In genomic region chr6:96917098-96917497, GRCh38 we compare ENCODE assay signal across 21 cellular contexts. TPM values are rescaled to one million over a fixed set of nuclear protein-coding genes. Genes with fewer than 3 reads are reported as not detected.
A peak's percentile ranks its signal among the peaks of the same experiment; 100 is the strongest.
DNase-seq lines count a peak whose midpoint lies in the region; ATAC-seq, FAIRE-seq and TF ChIP-seq lines count a peak whose summit lies in the region.
"Had no signal": no experiment of that assay in that cellular context is flagged by ENCODE, and none has a peak within 500 bp of the region (broad histone marks: within the 10 kb centered on the region; RNA-seq: fewer than 3 reads in every experiment).

No MANE protein-coding gene starts in this region.

- H3K27me3 Mint-ChIP-seq in CD8-positive, alpha-beta T cell (ENCODE audit: low read depth), result peaks cover 15% of the 10 kb centered on the region

- intact Hi-C loops in GM12878 (cut with micrococcal nuclease; ENCODE audit: unreplicated experiment), result no loop called here
- intact Hi-C loops in CD8-positive, alpha-beta T cell (cut with DNase I, micrococcal nuclease), result no loop called here

- ATAC-seq in GM12878 (no peak), GM19455 (IDR thresholded peaks at IDR 0.05; ENCODE audit: unreplicated experiment) (no peak), HG03469 (IDR thresholded peaks at IDR 0.05; ENCODE audit: unreplicated experiment) (no peak), HG03457 (IDR thresholded peaks at IDR 0.05; ENCODE audit: unreplicated experiment) (no peak)
- no peak for ATAC-seq in CD8-positive, alpha-beta T cell

- no peaks in the 10 kb centered on the region for H3K36me3 Mint-ChIP-seq in CD8-positive, alpha-beta T cell

- H3K27ac Mint-ChIP-seq in CD8-positive, alpha-beta T cell, result no peak overlapping the region

- H3K4me1 ChIP-seq in GM12878 (ENCODE audit: control insufficient read depth, insufficient read depth, low read length), result 0 out of 2 replicates have a peak, but pooled peaks cover 2% of the 10 kb centered on the region
- H3K4me1 ChIP-seq in CD8-positive, alpha-beta T cell (ENCODE audit: insufficient read depth, low read length), result peaks cover 8% of the 10 kb centered on the region

- no peak for TF ChIP-seq POLR2A in GM12891 (IDR thresholded peaks at IDR 0.05; ENCODE audit: low read depth, low read length)
- no peak for TF ChIP-seq POLR2A in NB4 (IDR thresholded peaks at IDR 0.05; ENCODE audit: extremely low read depth, insufficient read length)
- TF ChIP-seq POLR2A in GM12878 (IDR thresholded peaks at IDR 0.05; ENCODE audit: low read depth, low read length), result no peak

- H3K27me3 ChIP-seq in GM12878 (replicated peaks in 1 of 2; ENCODE audit: control insufficient read depth in 2 of 2, insufficient read depth in 2 of 2, low read length in 1 of 2), result peaks cover 0 to under 1% of the 10 kb centered on the region in 2 experiments; a peak in 1 of 4 replicates
- no peaks in the 10 kb centered on the region for H3K27me3 ChIP-seq in CD8-positive, alpha-beta T cell (ENCODE audit: insufficient read depth, low read length)

- H3K4me3 Mint-ChIP-seq in CD8-positive, alpha-beta T cell, result no peak overlapping the region

- H4K20me1 ChIP-seq in GM12878 (ENCODE audit: control insufficient read depth, insufficient read depth), result no peaks in the 10 kb centered on the region

- no peaks in the 10 kb centered on the region for H3K9me3 Mint-ChIP-seq in CD8-positive, alpha-beta T cell

- no TSS peak for BruUV-seq in GM12878 (replicated peaks; lab: Mats Ljungman, UMichigan)

- RAD21 ChIA-PET in GM12878 (lab: Charles Lee; ENCODE audit: unreplicated experiment), result no interaction called here

- POLR2A ChIA-PET in GM12878 (lab: Charles Lee), result no interaction called here
- POLR2A ChIA-PET in CD8-positive, alpha-beta T cell (lab: Charles Lee), result no interaction called here

- no peak overlapping the region for H3K4me2 ChIP-seq in GM12878 (ENCODE audit: control insufficient read depth, insufficient read depth)
- H3K4me2 ChIP-seq: SK-N-SH had no signal

- no peak overlapping the region for H2AFZ ChIP-seq in GM12878 (ENCODE audit: control insufficient read depth, low read depth, low read length)

- in situ Hi-C loops in GM12878 (cut with MboI), result no loop called here

- no peak for TF ChIP-seq EP300 in GM12878 (IDR thresholded peaks at IDR 0.05; ENCODE audit: borderline replicate concordance in 1 of 2, control insufficient read depth in 1 of 2, low read depth in 2 of 2, low read length in 2 of 2)

- no peak overlapping the region for H3K4me3 ChIP-seq in NB4 (ENCODE audit: low read depth, low read length)
- no peak overlapping the region for H3K4me3 ChIP-seq in GM12878
- H3K4me3 ChIP-seq in CD8-positive, alpha-beta T cell (ENCODE audit: low read depth, low read length), result no peak overlapping the region

- CTCF ChIA-PET in GM12878 (lab: Yijun Ruan, JAX), result interaction anchor here (1.5 kb wide), 1 partner anchor 108 kb away, joined by 3 read pairs; no protein-coding TSS in a partner anchor
- CTCF ChIA-PET in CD8-positive, alpha-beta T cell (lab: Charles Lee), result interaction anchor here (0.7 kb wide), 1 partner anchor 11 kb away, joined by 3 read pairs; no protein-coding TSS in a partner anchor

- peaks cover 7% of the 10 kb centered on the region for H3K4me1 Mint-ChIP-seq in CD8-positive, alpha-beta T cell (ENCODE audit: low read depth)

- H3K36me3 ChIP-seq in GM12878 (ENCODE audit: control insufficient read depth in 2 of 2, insufficient read depth in 2 of 2, low read length in 1 of 2), result no peaks in the 10 kb centered on the region
- no peaks in the 10 kb centered on the region for H3K36me3 ChIP-seq in CD8-positive, alpha-beta T cell (ENCODE audit: insufficient read depth, low read length)

- TF ChIP-seq CTCF in NB4 (IDR thresholded peaks at IDR 0.05; ENCODE audit: low read depth, low read length) (no peak), GM12878 (IDR thresholded peaks at IDR 0.05 in 2 of 3, conservative IDR thresholded peaks at IDR 0.05 in 1 of 3; ENCODE audit: control insufficient read depth in 2 of 3, extremely low read depth in 1 of 3, insufficient read depth in 1 of 3, low read depth in 3 of 3, low read length in 3 of 3) (no peak)
- no peak for TF ChIP-seq CTCF in CD8-positive, alpha-beta T cell (IDR thresholded peaks at IDR 0.05)

- SMC1A ChIA-PET in GM12878 (lab: Charles Lee; ENCODE audit: uncharacterized antibody, unreplicated experiment), result interaction anchor here (1.4 kb wide), 1 partner anchor 10 kb away, joined by 3 read pairs; no protein-coding TSS in a partner anchor

- WGBS in GM12878 (ENCODE audit: insufficient coverage, insufficient replicate concordance, low lambda C conversion rate, missing lambda C conversion rate), result 62% methylated on average over 1 of the region's 1 CpG

- peak; percentile 56 for FAIRE-seq in GM12891 (lab: Jason Lieb, UNC)
- no peak for FAIRE-seq in GM12878 (lab: Jason Lieb, UNC)
- FAIRE-seq: G401.6, GM18507 had no signal

- no peak for TF ChIP-seq RAD21 in GM12878 (IDR thresholded peaks at IDR 0.05; ENCODE audit: insufficient read depth, low read depth, low read length)

- DNase-seq in GM12891 (ENCODE audit: insufficient read length, low spot score) (no peak), NB4 (ENCODE audit: low read depth) (peak; percentile 68), SKM-1 (lab: John Stamatoyannopoulos, UW; ENCODE audit: unreplicated experiment) (peak; percentile 84), GM12878 (ENCODE audit: low read depth, low spot score) (no peak)
- no peak for DNase-seq in CD8-positive, alpha-beta T cell
- DNase-seq: C1 segment of cervical spinal cord, DND-41, Karpas-422, NCI-H1417 treated with DMSO at 0.1 percent for 48 hours, NCI-H187 treated with DMSO at 0.1 percent for 48 hours, NCI-H2227 treated with DMSO at 0.1 percent for 48 hours, NCI-H510A treated with DMSO at 0.1 percent for 48 hours, Right ventricle myocardium superior, SK-N-SH, T1000 had no signal

- no peaks in the 10 kb centered on the region for H3K79me2 ChIP-seq in GM12878 (ENCODE audit: control insufficient read depth, insufficient read depth, low read length)

- no peak overlapping the region for H3K27ac ChIP-seq in GM12878 (ENCODE audit: control insufficient read depth, insufficient read depth)
- no peak overlapping the region for H3K27ac ChIP-seq in CD8-positive, alpha-beta T cell (ENCODE audit: low read depth, low read length)
- H3K27ac ChIP-seq: HL-60 had no signal

- H3K9ac ChIP-seq in GM12878 (ENCODE audit: control insufficient read depth, insufficient read depth, low read length), result no peak overlapping the region
- H3K9ac ChIP-seq: SK-N-SH had no signal

- no peaks in the 10 kb centered on the region for H3K9me3 ChIP-seq in GM12878 (replicated peaks; ENCODE audit: control insufficient read depth, insufficient read depth, low read length)
- H3K9me3 ChIP-seq in CD8-positive, alpha-beta T cell (ENCODE audit: low read length), result no peaks in the 10 kb centered on the region
- H3K9me3 ChIP-seq: SK-N-SH had no signal

TF ChIP-seq in GM12891, 5 proteins besides CTCF, POLR2A, EP300 and RAD21 (continues in another document):
- TF ChIP-seq PAX5 (IDR thresholded peaks at IDR 0.05; ENCODE audit: insufficient read depth, low read length, severe bottlenecking), result no peak
- no peak for TF ChIP-seq POLR2AphosphoS5 (IDR thresholded peaks at IDR 0.05; ENCODE audit: low read depth, low read length)
- no peak for TF ChIP-seq POU2F2 (IDR thresholded peaks at IDR 0.05; ENCODE audit: low read depth, low read length)

TF ChIP-seq in GM12878, 131 proteins besides CTCF, POLR2A, EP300 and RAD21 (continues in another document):
- TF ChIP-seq TAF1 (IDR thresholded peaks at IDR 0.05; ENCODE audit: borderline replicate concordance, low read depth, low read length), result no peak
- TF ChIP-seq CREB1 (IDR thresholded peaks at IDR 0.05; ENCODE audit: low read depth), result no peak
- no peak for TF ChIP-seq ETV6 (conservative IDR thresholded peaks at IDR 0.05 in 1 of 2, IDR thresholded peaks at IDR 0.05 in 1 of 2; ENCODE audit: borderline replicate concordance in 1 of 2, low read depth in 1 of 2)

RNA-seq across cellular contexts. Expression of gene KLHL32, which starts 7.4 kb away (rescaled TPM):
- 0.04 TPM for polyA plus RNA-seq in GM12891 (2012; ENCODE audit: low read depth, missing spikeins)
- 0.29 TPM in 2 replicates for total RNA-seq in GM12878 (2013; cell fraction: nucleolus; rRNA removed)
- total RNA-seq in GM12878 (2014; rRNA removed) (0.05 and 0.06 TPM in 2 replicates), GM12878 (2014; rRNA removed; fragmentation: Illumina TruSeq; extraction: Trizol) (0.05 TPM in 1 of 2 replicates, not detected in the other), GM12878 (2021) (not detected in 2 replicates)
- 0.12 TPM for polyA plus RNA-seq in GM12878 (2011; ENCODE audit: low read depth)
- polyA plus RNA-seq in GM12878 (2011; rRNA removed) (0.45 and 1.1 TPM in 2 replicates), GM12878 (2014; fragmentation: Illumina TruSeq; extraction: Trizol) (0.03 TPM in 1 of 2 replicates, not detected in the other), GM12878 (2014; fragmentation: Nextera tagmentation; extraction: Ambion mirVana) (under 1 TPM in 1 of 2 experiments, not detected in 1; 0.04 TPM), GM12878 (2014; rRNA removed) (not detected in 2 replicates), GM12878 (2016; fragmentation: Nextera tagmentation; extraction: Ambion mirVana) (under 1 TPM; 0.11 to 0.16 TPM)
- 0.55 and 0.64 TPM in 2 replicates for polyA plus RNA-seq in GM12878 (2011; cell fraction: cytosol; rRNA removed)
- polyA plus RNA-seq in GM12878 (2011; cell fraction: nucleus; rRNA removed), result 0.72 and 0.75 TPM in 2 replicates
- polyA plus RNA-seq in GM12878 (2012), result 0.11 and 0.18 TPM in 2 replicates
- polyA minus RNA-seq in GM12878 (2011; rRNA and poly(A)+ RNA removed), result 0.37 and 0.88 TPM in 2 replicates
- 0.83 TPM in 1 of 2 replicates, not detected in the other for polyA minus RNA-seq in GM12878 (2011; cell fraction: cytosol; rRNA and poly(A)+ RNA removed)
- polyA minus RNA-seq in GM12878 (2011; cell fraction: nucleus; rRNA and poly(A)+ RNA removed), result 1.2 and 1.3 TPM in 2 replicates
- 1 to 10 TPM; 1.5 to 2.0 TPM for total RNA-seq in CD8-positive, alpha-beta T cell

RNA-seq across cellular contexts. Expression of gene NDUFAF4, which starts 19.4 kb away (rescaled TPM):
- polyA plus RNA-seq in GM12891 (2012; ENCODE audit: low read depth, missing spikeins), result 27.2 TPM
- total RNA-seq in GM12878 (2013; cell fraction: nucleolus; rRNA removed), result 5.1 and 6.3 TPM in 2 replicates
- total RNA-seq in GM12878 (2014; rRNA removed), result 26.9 and 39.9 TPM in 2 replicates
- total RNA-seq in GM12878 (2014; rRNA removed; fragmentation: Illumina TruSeq; extraction: Trizol), result 43.6 and 45.1 TPM in 2 replicates
- total RNA-seq in GM12878 (2021), result 51.2 and 57.6 TPM in 2 replicates
- polyA plus RNA-seq in GM12878 (2011; ENCODE audit: low read depth), result 9.6 TPM
- polyA plus RNA-seq in GM12878 (2011; rRNA removed), result 96.3 and 152 TPM in 2 replicates
- polyA plus RNA-seq in GM12878 (2011; cell fraction: cytosol; rRNA removed), result 23.1 and 29.1 TPM in 2 replicates
- 15.4 and 18.8 TPM in 2 replicates for polyA plus RNA-seq in GM12878 (2011; cell fraction: nucleus; rRNA removed)
- 25.3 and 26.6 TPM in 2 replicates for polyA plus RNA-seq in GM12878 (2012)
- polyA plus RNA-seq in GM12878 (2014; fragmentation: Illumina TruSeq; extraction: Trizol), result 49.8 and 59.2 TPM in 2 replicates
- 100 to 1,000 TPM; 181 to 187 TPM for polyA plus RNA-seq in GM12878 (2014; fragmentation: Nextera tagmentation; extraction: Ambion mirVana)
- polyA plus RNA-seq in GM12878 (2014; rRNA removed), result 25.8 and 38.4 TPM in 2 replicates
- polyA plus RNA-seq in GM12878 (2016; fragmentation: Nextera tagmentation; extraction: Ambion mirVana), result 100 to 1,000 TPM; 172 to 188 TPM
- polyA minus RNA-seq in GM12878 (2011; rRNA and poly(A)+ RNA removed), result 11.1 and 16.5 TPM in 2 replicates
- 11.3 and 16.7 TPM in 2 replicates for polyA minus RNA-seq in GM12878 (2011; cell fraction: cytosol; rRNA and poly(A)+ RNA removed)
- 2.4 and 3.5 TPM in 2 replicates for polyA minus RNA-seq in GM12878 (2011; cell fraction: nucleus; rRNA and poly(A)+ RNA removed)
- 10 to 100 TPM; 31.6 to 34.4 TPM for total RNA-seq in CD8-positive, alpha-beta T cell

Comparison
In these comparisons a context has a peak if more than half of its experiments do, and no peak if none do; other contexts are left out.
1. DNase-seq: peak in NB4 (single experiment) and SKM-1 (single experiment); none in GM12891 (single experiment), GM12878 (single experiment) and CD8-positive, alpha-beta T cell (0 of 7).